ENCODE assay signal across 8 cellular contexts in the genomic region with DNA sequence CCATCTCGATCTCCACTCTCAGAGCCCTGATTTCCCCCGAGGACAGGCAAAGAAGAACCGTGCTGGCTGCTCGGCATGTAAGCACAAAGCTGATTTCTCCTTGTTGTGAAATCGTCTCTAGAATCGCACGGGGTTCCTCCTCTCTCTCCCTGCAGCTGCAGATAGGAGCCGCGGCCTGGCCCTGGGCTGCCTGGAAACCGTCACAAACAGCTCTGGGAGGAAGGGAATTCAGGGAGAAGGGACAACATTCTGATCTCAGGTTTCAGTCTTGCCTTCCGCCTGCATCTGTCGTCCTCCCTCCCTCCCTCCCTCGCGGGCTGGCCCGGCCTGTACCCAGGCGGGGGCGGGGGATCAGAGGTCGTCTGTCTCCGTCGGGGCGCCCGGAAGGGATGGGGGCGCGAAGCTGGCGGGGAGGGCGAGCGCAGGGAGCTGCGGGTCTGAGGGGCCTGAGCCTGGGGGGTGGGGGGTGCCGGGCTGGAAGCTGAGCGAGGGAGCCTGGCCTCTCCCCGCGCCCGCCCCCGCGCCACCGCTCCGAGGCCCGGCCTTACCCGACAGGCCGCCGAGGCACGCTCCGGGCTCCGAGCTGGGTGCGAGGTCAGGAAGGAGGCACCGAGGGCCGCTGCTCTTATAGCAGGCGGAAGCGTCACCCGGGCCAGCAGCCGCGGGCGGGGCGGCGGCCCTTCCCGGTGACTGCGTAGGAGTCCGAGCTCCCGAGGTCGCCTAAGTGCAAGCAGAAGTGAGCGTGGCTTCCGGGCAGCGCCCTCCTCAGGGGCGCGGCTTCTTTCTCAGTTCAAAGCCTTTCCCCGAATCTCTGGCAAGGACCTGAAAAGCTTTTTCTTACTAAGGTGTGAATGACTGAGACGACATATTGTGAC. TPM values are rescaled to one million over a fixed set of nuclear protein-coding genes. Genes with fewer than 3 reads are reported as not detected.
A peak's percentile ranks its signal among the peaks of the same experiment; 100 is the strongest.
DNase-seq lines count a peak whose midpoint lies in the region; ATAC-seq, FAIRE-seq and TF ChIP-seq lines count a peak whose summit lies in the region.

A gene (minus strand): TSS at position 600 of the 875 bp plus-strand sequence. CDS start 1,277 bp downstream, outside the sequence.

- H3K9me3 ChIP-seq in cardiac muscle cell (ENCODE audit: low read depth) (no peaks in the 10 kb centered on the region), pancreas (no peaks in the 10 kb centered on the region), thyroid gland (no peaks in the 10 kb centered on the region)

- 0% methylated on average over 47 to 67 of the region's 67 CpGs for WGBS in adipose tissue, 3 donors
- WGBS in pancreas, 2 donors = 0 to 3% methylated on average over 30 to 67 of the region's 67 CpGs
- 1 to 4% methylated on average over 25 to 37 of the region's 67 CpGs for WGBS in thyroid gland, 2 donors

- FAIRE-seq in pancreas (lab: Jason Lieb, UNC) = no peak

- H3K4me1 ChIP-seq in cardiac muscle cell (ENCODE audit: low read depth) = peaks cover 23% of the 10 kb centered on the region
- H3K4me1 ChIP-seq in pancreas = peaks cover 0 to 33% (median 31%) of the 10 kb centered on the region in 3 donors
- H3K4me1 ChIP-seq in thyroid gland = peaks cover 21 to 35% of the 10 kb centered on the region in 2 donors

- H3K4me3 ChIP-seq in cardiac muscle cell (peak within 1 kb of the TSS; percentile 19), pancreas (peak within 1 kb of the TSS; percentile 33 to 61 (median 42)), thyroid gland (replicated peaks in 1 of 3) (peak within 1 kb of the TSS; percentile 9 to 54 (median 51))

- ATAC-seq in GM21723 (IDR thresholded peaks at IDR 0.05; ENCODE audit: unreplicated experiment) = peak; percentile 61
- ATAC-seq in pancreas = peak; percentile 76 to 86 (median 84)

- H3K27me3 ChIP-seq in cardiac muscle cell (no peaks in the 10 kb centered on the region), pancreas (no peaks in the 10 kb centered on the region), thyroid gland (no peaks in the 10 kb centered on the region)

- TF ChIP-seq CTCF in cardiac muscle cell (IDR thresholded peaks at IDR 0.05; ENCODE audit: low read depth, low read length) (no peak), pancreas (IDR thresholded peaks at IDR 0.05) (no peak), thyroid gland (IDR thresholded peaks at IDR 0.05) (peak in 1 of 6 experiments; percentile 14)

- DNase-seq in DMS153 (lab: John Stamatoyannopoulos, UW) = peak; percentile 67
- DNase-seq in MV-4-11 (lab: John Stamatoyannopoulos, UW) = peak; percentile 90
- DNase-seq in SW480 (ENCODE audit: low spot score) = peak; percentile 92
- peak; percentile 93 to 98 for DNase-seq in cardiac muscle cell (ENCODE audit: low read depth in 1 of 2, low spot score in 1 of 2)
- peak; percentile 91 to 96 (median 94) for DNase-seq in pancreas
- peak; percentile 86 to 87 for DNase-seq in thyroid gland

- no peaks in the 10 kb centered on the region for H3K36me3 ChIP-seq in cardiac muscle cell
- peaks cover 0 to 11% (median 0%) of the 10 kb centered on the region in 3 donors for H3K36me3 ChIP-seq in pancreas
- H3K36me3 ChIP-seq in thyroid gland = peaks cover 4 to 10% of the 10 kb centered on the region in 2 donors

- intact Hi-C loops in pancreas (cut with DNase I) = loop anchor here in 1 of 3 donors (5.0 to 10.0 kb wide), 3 partner anchors 54 to 213 kb away; no protein-coding TSS in a partner anchor
- intact Hi-C loops in thyroid gland (cut with DNase I) = loop anchor here (2.0 to 10.0 kb wide), 3 partner anchors 53 to 213 kb away; no protein-coding TSS in a partner anchor

- TF ChIP-seq POLR2A in thyroid gland (IDR thresholded peaks at IDR 0.05) = peak in 1 of 2 donors; percentile 71

- peak within 1 kb of the TSS; percentile 100 for H3K27ac ChIP-seq in adipose tissue (ENCODE audit: low read depth, low read length)
- H3K27ac ChIP-seq in cardiac muscle cell = peak within 1 kb of the TSS; percentile 92
- peak within 1 kb of the TSS; percentile 96 to 98 (median 96) for H3K27ac ChIP-seq in pancreas
- H3K27ac ChIP-seq in thyroid gland = peak within 1 kb of the TSS; percentile 93 to 99 (median 97)

RNA-seq across cellular contexts. Expression of the gene that starts here (rescaled TPM):
- polyA plus RNA-seq in adipose tissue = 100 to 1,000 TPM in 1 of 3 donors, 10 to 100 TPM in 2; 54.0 to 299 (median 65.1) TPM
- 3.2 and 8.7 TPM in 2 replicates for total RNA-seq in cardiac muscle cell
- 6.5 and 9.8 TPM in 2 replicates for polyA plus RNA-seq in cardiac muscle cell
- total RNA-seq in pancreas = 100 to 1,000 TPM in 5 of 6 donors, 10 to 100 TPM in 1; 94.1 to 285 (median 190) TPM
- polyA plus RNA-seq in pancreas = 10 to 100 TPM; 68.1 to 75.8 TPM
- 10 to 100 TPM; 36.2 to 52.8 (median 43.4) TPM for total RNA-seq in thyroid gland

Comparison
In these comparisons a context has a peak if more than half of its experiments do, and no peak if none do; other contexts are left out.
1. Peak in every context shown above with its lines: DNase-seq, ATAC-seq, H3K4me3 ChIP-seq and H3K27ac ChIP-seq.